In the genomic region with DNA sequence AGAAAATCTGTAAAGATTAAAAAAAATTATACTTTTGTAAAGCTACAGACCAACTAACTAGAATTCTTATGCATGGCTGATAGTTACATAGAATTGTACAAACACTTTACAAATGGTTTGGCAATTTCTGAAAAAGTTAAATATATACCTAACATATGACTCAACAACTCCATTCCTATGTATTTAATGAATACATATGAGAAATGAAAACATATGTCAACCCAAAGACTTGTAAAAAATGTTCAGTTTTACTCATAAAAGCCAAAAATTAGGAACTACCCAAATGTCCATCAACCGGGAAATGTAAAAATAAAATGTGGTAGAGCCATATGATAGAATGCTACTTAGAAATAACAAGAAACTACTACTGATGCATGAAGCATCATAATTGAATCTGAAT, we compare ENCODE assay signal across 25 cellular contexts.
"Had no signal": no experiment of that assay in that cellular context is flagged by ENCODE, and none has a peak within 500 bp of the region (broad histone marks: within the 10 kb centered on the region; RNA-seq: fewer than 3 reads in every experiment).

No MANE protein-coding gene starts in this region.

- DNase-seq: colonic mucosa; cortex of kidney; effector CD8-positive, alpha-beta T cell; effector memory CD8-positive, alpha-beta T cell; endodermal cell; erythroblast; esophagus squamous epithelium; foreskin fibroblast; foreskin melanocyte; gastrocnemius medialis; glutamatergic neuron; head of caudate nucleus; heart right ventricle; hippocampal formation; left cardiac atrium; left lung; left ventricle myocardium superior; mammary epithelial cell; mesendoderm; midbrain had no signal

- H3K4me3 ChIP-seq: colonic mucosa, esophagus squamous epithelium, gastrocnemius medialis, heart right ventricle, left lung, lung had no signal

- H3K9me3 Mint-ChIP-seq: dendritic cell treated with granulocyte-macrophage colony-stimulating factor and Interleukin-4, amounts not matched to agents 40 ng/mL and 50 ng/mL, for 4 days; memory B cell had no signal

- H3K4me1 ChIP-seq: colonic mucosa, esophagus squamous epithelium, gastrocnemius medialis, heart right ventricle, left lung had no signal

- H3K27me3 ChIP-seq: colonic mucosa, esophagus squamous epithelium, gastrocnemius medialis, heart right ventricle, left lung had no signal

- H3K9me3 ChIP-seq: colonic mucosa, gastrocnemius medialis had no signal

- H3K4me3 Mint-ChIP-seq: dendritic cell treated with granulocyte-macrophage colony-stimulating factor and Interleukin-4, amounts not matched to agents 40 ng/mL and 50 ng/mL, for 4 days; effector memory CD8-positive, alpha-beta T cell; endodermal cell; memory B cell had no signal

- H3K36me3 Mint-ChIP-seq: memory B cell had no signal

- H3K27ac ChIP-seq: colonic mucosa, epithelial cell of prostate, esophagus squamous epithelium, gastrocnemius medialis, heart right ventricle, left lung had no signal

- ATAC-seq: effector memory CD8-positive, alpha-beta T cell; esophagus mucosa; gastrocnemius medialis; heart right ventricle; left cardiac atrium; left lung; left ventricle myocardium superior had no signal

- H3K27me3 Mint-ChIP-seq: dendritic cell treated with granulocyte-macrophage colony-stimulating factor and Interleukin-4, amounts not matched to agents 40 ng/mL and 50 ng/mL, for 4 days; effector memory CD8-positive, alpha-beta T cell; memory B cell had no signal

- H3K27ac Mint-ChIP-seq: dendritic cell treated with granulocyte-macrophage colony-stimulating factor and Interleukin-4, amounts not matched to agents 40 ng/mL and 50 ng/mL, for 4 days; effector memory CD8-positive, alpha-beta T cell; endodermal cell; memory B cell had no signal

- H3K4me1 Mint-ChIP-seq: endodermal cell had no signal

- H3K36me3 ChIP-seq: colonic mucosa, esophagus squamous epithelium, gastrocnemius medialis, heart right ventricle, left lung had no signal
